In the genomic region with DNA sequence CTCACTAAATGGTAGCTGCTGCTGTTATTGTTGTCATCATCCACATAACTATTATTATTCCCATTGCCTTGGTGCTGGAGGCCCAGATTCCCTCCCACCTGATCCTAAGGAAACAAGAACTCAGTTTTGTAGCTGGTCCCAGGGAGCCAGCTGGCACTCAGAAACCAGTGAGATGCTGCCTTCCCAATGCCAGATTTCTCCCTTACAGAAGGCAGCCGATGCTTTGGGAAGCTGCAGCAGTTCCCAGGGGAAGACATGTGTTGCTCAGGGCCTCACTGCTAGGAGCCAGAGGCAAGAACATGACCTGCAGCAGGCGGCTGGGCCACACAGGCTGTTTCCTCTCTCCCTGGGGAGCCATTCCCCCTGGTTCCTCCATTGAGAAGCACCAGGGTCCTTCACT, we compare ENCODE assay signal across 28 cellular contexts. TPM values are rescaled to one million over a fixed set of nuclear protein-coding genes. Genes with fewer than 3 reads are reported as not detected.
"Had no signal": no experiment of that assay in that cellular context is flagged by ENCODE, and none has a peak within 500 bp of the region (broad histone marks: within the 10 kb centered on the region; RNA-seq: fewer than 3 reads in every experiment).

No MANE protein-coding gene starts in this region.

- H3K27ac Mint-ChIP-seq: activated CD4-positive, alpha-beta T cell treated with anti-CD3 and anti-CD28 coated beads, Interleukin-2, amount 10 ng/mL, durations not matched to agents 24 days and 14 days; activated CD8-positive, alpha-beta memory T cell treated with anti-CD3 and anti-CD28 coated beads, Interleukin-2, amount 10 ng/mL, durations not matched to agents 7 days and 5 days; activated CD8-positive, alpha-beta T cell treated with anti-CD3 and anti-CD28 coated beads for 36 hours; activated naive CD4-positive, alpha-beta T cell treated with anti-CD3 and anti-CD28 coated beads, Interleukin-2, amount 50 U/mL, for 72 hours; activated T-helper 1 cell treated with anti-CD3 and anti-CD28 coated beads, Interleukin-12 subunit alpha, Interleukin-12 subunit beta, Interleukin-2, Interleukin-4 antibody, amounts not matched to agents 30 ng/mL and 10 ng/mL and 1 ng/mL, durations not matched to agents 14 hours and 24 hours and 36 hours; effector memory CD8-positive, alpha-beta T cell; immature natural killer cell; mesothelial cell of epicardium; natural killer cell; stimulated activated memory B cell treated with anti-CD40 and anti-IgM and Interleukin-4, amounts not matched to agents 10 μg/mL and 1 μg/mL and 100 μg/mL, for 72 hours; type B pancreatic cell had no signal

- H3K4me3 ChIP-seq: hepatocyte, left ventricle myocardium inferior, testis, vagina had no signal

- H3K27me3 ChIP-seq: hepatocyte, neutrophil, testis, vagina had no signal

- ATAC-seq: activated CD8-positive, alpha-beta memory T cell treated with anti-CD3 and anti-CD28 coated beads, Interleukin-2, amount 10 ng/mL, durations not matched to agents 7 days and 5 days; activated CD8-positive, alpha-beta T cell treated with anti-CD3 and anti-CD28 coated beads for 36 hours; activated naive CD4-positive, alpha-beta T cell treated with anti-CD3 and anti-CD28 coated beads, Interleukin-2, amount 50 U/mL, for 72 hours; effector memory CD8-positive, alpha-beta T cell; esophagus mucosa; natural killer cell; sciatic nerve had no signal

- H3K36me3 Mint-ChIP-seq: activated CD8-positive, alpha-beta memory T cell treated with anti-CD3 and anti-CD28 coated beads, Interleukin-2, amount 10 ng/mL, durations not matched to agents 7 days and 5 days; activated naive CD4-positive, alpha-beta T cell treated with anti-CD3 and anti-CD28 coated beads, Interleukin-2, amount 50 U/mL, for 72 hours; immature natural killer cell; mesothelial cell of epicardium; natural killer cell; stimulated activated memory B cell treated with anti-CD40 and anti-IgM and Interleukin-4, amounts not matched to agents 10 μg/mL and 1 μg/mL and 100 μg/mL, for 72 hours; type B pancreatic cell had no signal

- H3K4me1 Mint-ChIP-seq: activated CD4-positive, alpha-beta T cell treated with anti-CD3 and anti-CD28 coated beads, Interleukin-2, amount 10 ng/mL, durations not matched to agents 24 days and 14 days; activated CD8-positive, alpha-beta memory T cell treated with anti-CD3 and anti-CD28 coated beads, Interleukin-2, amount 10 ng/mL, durations not matched to agents 7 days and 5 days; immature natural killer cell; natural killer cell had no signal

- H3K27me3 Mint-ChIP-seq: activated CD4-positive, alpha-beta T cell treated with anti-CD3 and anti-CD28 coated beads, Interleukin-2, amount 10 ng/mL, durations not matched to agents 24 days and 14 days; activated CD8-positive, alpha-beta memory T cell treated with anti-CD3 and anti-CD28 coated beads, Interleukin-2, amount 10 ng/mL, durations not matched to agents 7 days and 5 days had no signal

- H3K4me1 ChIP-seq: left ventricle myocardium inferior, parathyroid adenoma, testis, vagina had no signal

- H3K27ac ChIP-seq: hepatocyte, left ventricle myocardium inferior, neutrophil, parathyroid adenoma, testis, vagina had no signal

- H3K9me3 Mint-ChIP-seq: activated CD4-positive, alpha-beta T cell treated with anti-CD3 and anti-CD28 coated beads, Interleukin-2, amount 10 ng/mL, durations not matched to agents 24 days and 14 days; activated CD8-positive, alpha-beta T cell treated with anti-CD3 and anti-CD28 coated beads for 36 hours; activated naive CD4-positive, alpha-beta T cell treated with anti-CD3 and anti-CD28 coated beads, Interleukin-2, amount 50 U/mL, for 72 hours; activated T-helper 1 cell treated with anti-CD3 and anti-CD28 coated beads, Interleukin-12 subunit alpha, Interleukin-12 subunit beta, Interleukin-2, Interleukin-4 antibody, amounts not matched to agents 30 ng/mL and 10 ng/mL and 1 ng/mL, durations not matched to agents 14 hours and 24 hours and 36 hours; effector memory CD8-positive, alpha-beta T cell; immature natural killer cell; mesothelial cell of epicardium; natural killer cell; stimulated activated memory B cell treated with anti-CD40 and anti-IgM and Interleukin-4, amounts not matched to agents 10 μg/mL and 1 μg/mL and 100 μg/mL, for 72 hours; type B pancreatic cell had no signal

- H3K9me3 ChIP-seq: left ventricle myocardium inferior, neutrophil, testis, vagina had no signal

- H3K36me3 ChIP-seq: left ventricle myocardium inferior, neutrophil, vagina had no signal

- DNase-seq: activated CD4-positive, alpha-beta T cell treated with anti-CD3 and anti-CD28 coated beads, Interleukin-2, amount 10 ng/mL, durations not matched to agents 24 days and 14 days; activated CD8-positive, alpha-beta memory T cell treated with anti-CD3 and anti-CD28 coated beads, Interleukin-2, amount 10 ng/mL, durations not matched to agents 7 days and 5 days; activated CD8-positive, alpha-beta T cell treated with anti-CD3 and anti-CD28 coated beads for 36 hours; activated gamma-delta T cell treated with Interleukin-2 at 50 U/mL for 16 hours; central memory CD4-positive, alpha-beta T cell; effector memory CD8-positive, alpha-beta T cell; foreskin melanocyte; immature natural killer cell; left ventricle myocardium inferior; natural killer cell; small intestine; stimulated activated CD4-positive, alpha-beta T cell treated with anti-CD3 and anti-CD28 coated beads, Interleukin-2, amount 100 ng/mL, for 24 hours; testis had no signal

- H3K4me3 Mint-ChIP-seq: activated CD4-positive, alpha-beta T cell treated with anti-CD3 and anti-CD28 coated beads, Interleukin-2, amount 10 ng/mL, durations not matched to agents 24 days and 14 days; activated CD8-positive, alpha-beta memory T cell treated with anti-CD3 and anti-CD28 coated beads, Interleukin-2, amount 10 ng/mL, durations not matched to agents 7 days and 5 days; activated CD8-positive, alpha-beta T cell treated with anti-CD3 and anti-CD28 coated beads for 36 hours; activated T-helper 1 cell treated with anti-CD3 and anti-CD28 coated beads, Interleukin-12 subunit alpha, Interleukin-12 subunit beta, Interleukin-2, Interleukin-4 antibody, amounts not matched to agents 30 ng/mL and 10 ng/mL and 1 ng/mL, durations not matched to agents 14 hours and 24 hours and 36 hours; effector memory CD8-positive, alpha-beta T cell; immature natural killer cell; mesothelial cell of epicardium; natural killer cell; stimulated activated memory B cell treated with anti-CD40 and anti-IgM and Interleukin-4, amounts not matched to agents 10 μg/mL and 1 μg/mL and 100 μg/mL, for 72 hours; type B pancreatic cell had no signal

RNA-seq across cellular contexts. Expression of a gene that starts 59.8 kb away (rescaled TPM):
- total RNA-seq: activated CD4-positive, alpha-beta T cell treated with anti-CD3 and anti-CD28 coated beads, Interleukin-2, amount 10 ng/mL, durations not matched to agents 24 days and 14 days; activated CD8-positive, alpha-beta memory T cell treated with anti-CD3 and anti-CD28 coated beads, Interleukin-2, amount 10 ng/mL, durations not matched to agents 7 days and 5 days; activated CD8-positive, alpha-beta T cell treated with anti-CD3 and anti-CD28 coated beads for 36 hours; activated naive CD4-positive, alpha-beta T cell treated with anti-CD3 and anti-CD28 coated beads, Interleukin-2, amount 50 U/mL, for 72 hours; activated T-helper 1 cell treated with anti-CD3 and anti-CD28 coated beads, Interleukin-12 subunit alpha, Interleukin-12 subunit beta, Interleukin-2, Interleukin-4 antibody, amounts not matched to agents 30 ng/mL and 10 ng/mL and 1 ng/mL, durations not matched to agents 14 hours and 24 hours and 36 hours; dermis microvascular lymphatic vessel endothelial cell; endothelial cell of umbilical vein; esophagus mucosa; lung microvascular endothelial cell; natural killer cell; T-helper 2 cell treated with Interferon-gamma antibody and Interleukin-4, amounts not matched to agents 100 ng/mL and 5 ng/mL, for 36 hours had no signal
